23 cellular contexts compared by ENCODE assay signal in genomic region chr3:40240921-40241320, GRCh38.
DNase-seq lines count a peak whose midpoint lies in the region; ATAC-seq, FAIRE-seq and TF ChIP-seq lines count a peak whose summit lies in the region.
"Had no signal": no experiment of that assay in that cellular context is flagged by ENCODE, and none has a peak within 500 bp of the region (broad histone marks: within the 10 kb centered on the region; RNA-seq: fewer than 3 reads in every experiment).

No MANE protein-coding gene starts in this region.

- no peak overlapping the region for H3K27ac ChIP-seq in K562 (ENCODE audit: extremely low read depth, low read depth, low read length)
- no peak overlapping the region for H3K27ac ChIP-seq in PC-9
- H3K27ac ChIP-seq: suprapubic skin had no signal

- FAIRE-seq in K562 (lab: Jason Lieb, UNC) = peak; percentile 57

- no peak overlapping the region for H3K4me3 ChIP-seq in K562
- H3K4me3 ChIP-seq in PC-9 = no peak overlapping the region
- H3K4me3 ChIP-seq: suprapubic skin had no signal

- in situ Hi-C loops in K562 (cut with MboI) = no loop called here

- no peaks in the 10 kb centered on the region for H3K9me3 ChIP-seq in K562 (replicated peaks; ENCODE audit: control insufficient read depth, insufficient read depth, low read depth, low read length)
- H3K9me3 ChIP-seq in PC-9 (ENCODE audit: insufficient read depth, low read depth) = no peaks in the 10 kb centered on the region
- H3K9me3 ChIP-seq: suprapubic skin had no signal

- H3K9ac ChIP-seq in K562 (ENCODE audit: insufficient read depth in 1 of 2, low read depth in 2 of 2, low read length in 2 of 2) = no peak overlapping the region

- TF ChIP-seq RAD21 in K562 (CRISPR knock-in tag; conservative IDR thresholded peaks at IDR 0.05 in 1 of 2, IDR thresholded peaks at IDR 0.05 in 1 of 2) = peak; percentile 20 to 49; a peak in 2 of 4 replicates

- H3K27me3 ChIP-seq in K562 (ENCODE audit: control insufficient read depth in 2 of 2, insufficient read depth in 2 of 2, low read length in 2 of 2) (peaks cover 10 to 14% of the 10 kb centered on the region in 2 experiments; a peak in 3 of 5 replicates), PC-9 (ENCODE audit: insufficient read depth, low read depth) (no peaks in the 10 kb centered on the region)
- H3K27me3 ChIP-seq: suprapubic skin had no signal

- H3K4me1 ChIP-seq in K562 (replicated peaks in 1 of 2; ENCODE audit: control insufficient read depth in 2 of 2, insufficient read depth in 2 of 2, low read length in 2 of 2) (no peaks in the 10 kb centered on the region), PC-9 (replicated peaks; ENCODE audit: insufficient read depth) (no peaks in the 10 kb centered on the region)
- H3K4me1 ChIP-seq: suprapubic skin had no signal

- no peaks in the 10 kb centered on the region for H3F3A ChIP-seq in PC-9 (ENCODE audit: insufficient read depth, low read depth)

- TF ChIP-seq EP300 in K562 (IDR thresholded peaks at IDR 0.05; ENCODE audit: low read length) = no peak

- TF ChIP-seq CTCF in K562 (IDR thresholded peaks at IDR 0.05 in 2 of 3, conservative IDR thresholded peaks at IDR 0.05 in 1 of 3; ENCODE audit: insufficient read depth in 2 of 3, low read depth in 1 of 3, low read length in 3 of 3) = peak; percentile 28 to 58 (median 32); a peak in 4 of 6 replicates
- no peak for TF ChIP-seq CTCF in PC-9 (conservative IDR thresholded peaks at IDR 0.05)

- no peak overlapping the region for H3K4me2 ChIP-seq in K562 (ENCODE audit: insufficient read depth, low read length)
- no peak overlapping the region for H3K4me2 ChIP-seq in PC-9

- CTCF ChIA-PET in K562 (lab: Yijun Ruan, JAX; ENCODE audit: low intra/inter-chr PET ratio) (interaction anchor here (0.8 kb wide), 1 partner anchor 49 kb away, joined by 4 read pairs; no protein-coding TSS in a partner anchor), PC-9 (lab: Charles Lee) (no interaction called here)

- POLR2A ChIA-PET in K562 (lab: Yijun Ruan, JAX) = no interaction called here
- POLR2A ChIA-PET in PC-9 (lab: Charles Lee; ENCODE audit: unreplicated experiment) = no interaction called here

- H3K36me3 ChIP-seq in K562 (ENCODE audit: control insufficient read depth, insufficient read depth, low read length) (no peaks in the 10 kb centered on the region), PC-9 (ENCODE audit: low read depth) (no peaks in the 10 kb centered on the region)
- H3K36me3 ChIP-seq: suprapubic skin had no signal

- WGBS in K562 (ENCODE audit: insufficient coverage, low coverage, missing lambda C conversion rate) = 5% methylated on average over 1 of the region's 1 CpG

- DNase-seq in SIG-M5 treated with dmso at 0.1 percent for 504 hours (lab: John Stamatoyannopoulos, UW; ENCODE audit: unreplicated experiment) (peak; percentile 14), SIG-M5 (lab: John Stamatoyannopoulos, UW) (no peak), MV-4-11 (lab: John Stamatoyannopoulos, UW) (peak; percentile 69), K562 (ENCODE audit: extremely low read depth in 1 of 4, low spot score in 3 of 4) (peak in 2 of 4 experiments; percentile 21 to 29), PC-9 (no peak), GOT3 (lab: John Stamatoyannopoulos, UW) (no peak)
- DNase-seq: 8988T; activated B cell treated with CpG ODN at 0.5 μM for 24 hours; activated CD4-positive, alpha-beta T cell treated with anti-CD3 and anti-CD28 coated beads, Interleukin-2, amount 50 U/mL, for 1 hour; activated T-cell treated with anti-CD3 and anti-CD28 coated beads, Interleukin-2, amount 50 U/mL, for 4 hours; dermis blood vessel endothelial cell; midbrain; naive thymus-derived CD4-positive, alpha-beta T cell; NCI-H1436; NCI-H2107; NCI-H748 treated with DMSO at 0.1 percent for 48 hours; stimulated activated CD4-positive, alpha-beta T cell treated with anti-CD3 and anti-CD28 coated beads, Interleukin-15, amount 100 ng/mL, for 24 hours; stimulated activated naive CD4-positive, alpha-beta T cell; SW 1271; T1000 had no signal

- intact Hi-C loops in K562 (cut with micrococcal nuclease) = loop anchor here (5.0 kb wide), 2 partner anchors 49 to 71 kb away; no protein-coding TSS in a partner anchor
- intact Hi-C loops in PC-9 (cut with micrococcal nuclease; ENCODE audit: unreplicated experiment) = no loop called here

- H3K9me1 ChIP-seq in K562 (ENCODE audit: control insufficient read depth, insufficient read depth, low read length) = no peaks in the 10 kb centered on the region

- no peaks in the 10 kb centered on the region for H3K9me2 ChIP-seq in PC-9 (ENCODE audit: insufficient read depth)

- TF ChIP-seq POLR2A in K562 (conservative IDR thresholded peaks at IDR 0.05) = no peak

- no peak overlapping the region for H2AFZ ChIP-seq in K562 (ENCODE audit: low read depth, low read length)
- H2AFZ ChIP-seq in PC-9 = no peak overlapping the region

- BruUV-seq in K562 (replicated peaks; lab: Mats Ljungman, UMichigan) (no TSS peak), PC-9 (replicated peaks; lab: Mats Ljungman, UMichigan) (no TSS peak)

- ATAC-seq in K562 = peak; percentile 94
- no peak for ATAC-seq in GM21360 (IDR thresholded peaks at IDR 0.05; ENCODE audit: unreplicated experiment)
- ATAC-seq in HG03159 (IDR thresholded peaks at IDR 0.05; ENCODE audit: unreplicated experiment) = no peak
- ATAC-seq: activated T-cell treated with anti-CD3 and anti-CD28 coated beads, Interleukin-2, amount 50 U/mL, for 4 hours; naive thymus-derived CD4-positive, alpha-beta T cell had no signal

- H3K79me2 ChIP-seq in K562 (ENCODE audit: control insufficient read depth, insufficient read depth, low read length) (no peaks in the 10 kb centered on the region), PC-9 (ENCODE audit: low read depth) (no peaks in the 10 kb centered on the region)

- H4K20me1 ChIP-seq in K562 (replicated peaks; ENCODE audit: control insufficient read depth, insufficient read depth, low read length) (no peaks in the 10 kb centered on the region), PC-9 (ENCODE audit: insufficient read depth) (no peaks in the 10 kb centered on the region)

TF ChIP-seq in K562, 482 proteins besides CTCF, POLR2A, EP300 and RAD21:
- TF ChIP-seq ZNF644 (tag; IDR thresholded peaks at IDR 0.05; ENCODE audit: low read depth) (0 out of 2 replicates have a peak, but pooled peaks have one; percentile 46), SMC3 (conservative IDR thresholded peaks at IDR 0.05; ENCODE audit: insufficient read depth, low read depth, low read length) (0 out of 2 replicates have a peak, but pooled peaks have one; percentile 6), YY1 (IDR thresholded peaks at IDR 0.05; ENCODE audit: borderline replicate concordance in 1 of 3, control insufficient read depth in 1 of 3, extremely low read depth in 1 of 3, insufficient read depth in 3 of 3, insufficient read length in 1 of 3, insufficient replicate concordance in 2 of 3, low read depth in 1 of 3, low read length in 2 of 3) (peak in 1 of 3 experiments; percentile 14), EHMT2 (IDR thresholded peaks at IDR 0.05) (peak; percentile 75; the same call in 1 of the 2 replicates)
- TF ChIP-seq, protein P1, sequence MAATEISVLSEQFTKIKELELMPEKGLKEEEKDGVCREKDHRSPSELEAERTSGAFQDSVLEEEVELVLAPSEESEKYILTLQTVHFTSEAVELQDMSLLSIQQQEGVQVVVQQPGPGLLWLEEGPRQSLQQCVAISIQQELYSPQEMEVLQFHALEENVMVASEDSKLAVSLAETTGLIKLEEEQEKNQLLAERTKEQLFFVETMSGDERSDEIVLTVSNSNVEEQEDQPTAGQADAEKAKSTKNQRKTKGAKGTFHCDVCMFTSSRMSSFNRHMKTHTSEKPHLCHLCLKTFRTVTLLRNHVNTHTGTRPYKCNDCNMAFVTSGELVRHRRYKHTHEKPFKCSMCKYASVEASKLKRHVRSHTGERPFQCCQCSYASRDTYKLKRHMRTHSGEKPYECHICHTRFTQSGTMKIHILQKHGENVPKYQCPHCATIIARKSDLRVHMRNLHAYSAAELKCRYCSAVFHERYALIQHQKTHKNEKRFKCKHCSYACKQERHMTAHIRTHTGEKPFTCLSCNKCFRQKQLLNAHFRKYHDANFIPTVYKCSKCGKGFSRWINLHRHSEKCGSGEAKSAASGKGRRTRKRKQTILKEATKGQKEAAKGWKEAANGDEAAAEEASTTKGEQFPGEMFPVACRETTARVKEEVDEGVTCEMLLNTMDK (IDR thresholded peaks at IDR 0.05; ENCODE audit: borderline replicate concordance, insufficient read depth, low read depth, low read length, poor library complexity, severe bottlenecking) = peak; percentile 6
- TF ChIP-seq, protein P2, sequence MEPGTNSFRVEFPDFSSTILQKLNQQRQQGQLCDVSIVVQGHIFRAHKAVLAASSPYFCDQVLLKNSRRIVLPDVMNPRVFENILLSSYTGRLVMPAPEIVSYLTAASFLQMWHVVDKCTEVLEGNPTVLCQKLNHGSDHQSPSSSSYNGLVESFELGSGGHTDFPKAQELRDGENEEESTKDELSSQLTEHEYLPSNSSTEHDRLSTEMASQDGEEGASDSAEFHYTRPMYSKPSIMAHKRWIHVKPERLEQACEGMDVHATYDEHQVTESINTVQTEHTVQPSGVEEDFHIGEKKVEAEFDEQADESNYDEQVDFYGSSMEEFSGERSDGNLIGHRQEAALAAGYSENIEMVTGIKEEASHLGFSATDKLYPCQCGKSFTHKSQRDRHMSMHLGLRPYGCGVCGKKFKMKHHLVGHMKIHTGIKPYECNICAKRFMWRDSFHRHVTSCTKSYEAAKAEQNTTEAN (CRISPR knock-in tag; IDR thresholded peaks at IDR 0.05) = no peak
TF ChIP-seq in K562: peak in this region for 5.

Comparison
In these comparisons a context has a peak if more than half of its experiments do, and no peak if none do; other contexts are left out.
1. DNase-seq: peak in SIG-M5 treated with dmso at 0.1 percent for 504 hours (single experiment) and MV-4-11 (single experiment); none in SIG-M5 (single experiment), PC-9 (0 of 2) and GOT3 (single experiment).